In genomic region chr10:22309180-22310000, GRCh38 we compare ENCODE assay signal across 18 cellular contexts. TPM values are rescaled to one million over a fixed set of nuclear protein-coding genes. Genes with fewer than 3 reads are reported as not detected.
DNase-seq lines count a peak whose midpoint lies in the region; ATAC-seq and TF ChIP-seq lines count a peak whose summit lies in the region.
"Had no signal": no experiment of that assay in that cellular context is flagged by ENCODE, and none has a peak within 500 bp of the region (broad histone marks: within the 10 kb centered on the region; RNA-seq: fewer than 3 reads in every experiment).

No MANE protein-coding gene starts in this region.

- no peak for DNase-seq in activated T-cell treated with anti-CD3 and anti-CD28 coated beads, Interleukin-2, amount 50 U/mL, for 72 hours
- no peak for DNase-seq in activated T-cell treated with anti-CD3 and anti-CD28 coated beads, Interleukin-2, amount 50 U/mL, for 4 hours
- no peak for DNase-seq in activated T-helper 2 cell treated with anti-CD3 and anti-CD28 coated beads, Interferon-gamma antibody, Interleukin-2, Interleukin-4, amounts not matched to agents 10 μg/mL and 5 μg/mL and 100 μg/mL, durations not matched to agents 14 hours and 24 hours and 36 hours (ENCODE audit: low spot score)
- DNase-seq in stimulated activated effector memory CD8-positive, alpha-beta T cell treated with anti-CD3 and anti-CD28 coated beads, Interleukin-12 subunit alpha, Interleukin-12 subunit beta, amount 100 ng/mL, for 72 hours (ENCODE audit: low spot score in 2 of 2), result no peak
- DNase-seq: AML-193, DMS79 treated with DMSO at 0.1 percent for 48 hours, H7, Karpas-422, MG63, NCI-H1092 treated with DMSO at 0.1 percent for 48 hours, NCI-H2081 treated with DMSO at 0.1 percent for 48 hours, NCI-H446 treated with DMSO at 0.1 percent for 48 hours, NCI-H69, Right ventricle myocardium superior had no signal

- H3K9me2 ChIP-seq in Loucy (replicated peaks; ENCODE audit: low read depth, low read length), result no peaks in the 10 kb centered on the region

- no peaks in the 10 kb centered on the region for H4K20me1 ChIP-seq in Loucy (ENCODE audit: insufficient read depth, low read length, poor library complexity, severe bottlenecking)

- no peaks in the 10 kb centered on the region for H3K27me3 ChIP-seq in Loucy (ENCODE audit: insufficient read depth, low read length, poor library complexity, severe bottlenecking)
- H3K27me3 ChIP-seq: MG63 had no signal

- intact Hi-C loops in activated T-helper 2 cell treated with anti-CD3 and anti-CD28 coated beads, Interferon-gamma antibody, Interleukin-2, Interleukin-4, amounts not matched to agents 10 μg/mL and 5 μg/mL and 100 μg/mL, durations not matched to agents 14 hours and 24 hours and 36 hours (cut with micrococcal nuclease), result no loop called here

- no peak overlapping the region for H3K4me3 Mint-ChIP-seq in activated T-cell treated with anti-CD3 and anti-CD28 coated beads, Interleukin-2, amount 50 U/mL, for 72 hours
- no peak overlapping the region for H3K4me3 Mint-ChIP-seq in activated T-cell treated with anti-CD3 and anti-CD28 coated beads, Interleukin-2, amount 50 U/mL, for 4 hours
- H3K4me3 Mint-ChIP-seq in activated T-helper 2 cell treated with anti-CD3 and anti-CD28 coated beads, Interferon-gamma antibody, Interleukin-2, Interleukin-4, amounts not matched to agents 10 μg/mL and 5 μg/mL and 100 μg/mL, durations not matched to agents 14 hours and 24 hours and 36 hours (ENCODE audit: low read depth), result no peak overlapping the region
- H3K4me3 Mint-ChIP-seq in stimulated activated effector memory CD8-positive, alpha-beta T cell treated with anti-CD3 and anti-CD28 coated beads, Interleukin-12 subunit alpha, Interleukin-12 subunit beta, amount 100 ng/mL, for 72 hours, result no peak overlapping the region

- no peaks in the 10 kb centered on the region for H3K9me3 ChIP-seq in Loucy (ENCODE audit: insufficient read depth, low read depth, low read length)
- H3K9me3 ChIP-seq: MG63 had no signal

- peaks cover 44% of the 10 kb centered on the region for H3K79me2 ChIP-seq in Loucy (ENCODE audit: insufficient read depth, low read length)

- H3K27me3 Mint-ChIP-seq in activated T-cell treated with anti-CD3 and anti-CD28 coated beads, Interleukin-2, amount 50 U/mL, for 72 hours (ENCODE audit: low read depth), result peaks cover 17% of the 10 kb centered on the region
- H3K27me3 Mint-ChIP-seq in activated T-cell treated with anti-CD3 and anti-CD28 coated beads, Interleukin-2, amount 50 U/mL, for 4 hours (ENCODE audit: low read depth), result peaks cover 18% of the 10 kb centered on the region
- H3K27me3 Mint-ChIP-seq in activated T-helper 2 cell treated with anti-CD3 and anti-CD28 coated beads, Interferon-gamma antibody, Interleukin-2, Interleukin-4, amounts not matched to agents 10 μg/mL and 5 μg/mL and 100 μg/mL, durations not matched to agents 14 hours and 24 hours and 36 hours (ENCODE audit: low read depth), result no peaks in the 10 kb centered on the region

- H3K27ac Mint-ChIP-seq in activated T-cell treated with anti-CD3 and anti-CD28 coated beads, Interleukin-2, amount 50 U/mL, for 72 hours, result peak overlapping the region; percentile 90
- peak overlapping the region; percentile 69 for H3K27ac Mint-ChIP-seq in activated T-helper 2 cell treated with anti-CD3 and anti-CD28 coated beads, Interferon-gamma antibody, Interleukin-2, Interleukin-4, amounts not matched to agents 10 μg/mL and 5 μg/mL and 100 μg/mL, durations not matched to agents 14 hours and 24 hours and 36 hours
- H3K27ac Mint-ChIP-seq in stimulated activated effector memory CD8-positive, alpha-beta T cell treated with anti-CD3 and anti-CD28 coated beads, Interleukin-12 subunit alpha, Interleukin-12 subunit beta, amount 100 ng/mL, for 72 hours, result peak overlapping the region; percentile 92

- peak overlapping the region; percentile 72 for H3K4me2 ChIP-seq in Loucy (ENCODE audit: low read depth, low read length, poor library complexity, severe bottlenecking)

- H3K36me3 ChIP-seq in Loucy (ENCODE audit: insufficient read depth, low read length), result no peaks in the 10 kb centered on the region
- H3K36me3 ChIP-seq: MG63 had no signal

- H3K4me1 ChIP-seq in Loucy (ENCODE audit: insufficient read depth, low read length, poor library complexity, severe bottlenecking), result peaks cover 48% of the 10 kb centered on the region

- H3K9me3 Mint-ChIP-seq in activated T-cell treated with anti-CD3 and anti-CD28 coated beads, Interleukin-2, amount 50 U/mL, for 72 hours, result no peaks in the 10 kb centered on the region
- H3K9me3 Mint-ChIP-seq in activated T-cell treated with anti-CD3 and anti-CD28 coated beads, Interleukin-2, amount 50 U/mL, for 4 hours, result no peaks in the 10 kb centered on the region
- H3K9me3 Mint-ChIP-seq in activated T-helper 2 cell treated with anti-CD3 and anti-CD28 coated beads, Interferon-gamma antibody, Interleukin-2, Interleukin-4, amounts not matched to agents 10 μg/mL and 5 μg/mL and 100 μg/mL, durations not matched to agents 14 hours and 24 hours and 36 hours, result peaks cover 2% of the 10 kb centered on the region
- H3K9me3 Mint-ChIP-seq in stimulated activated effector memory CD8-positive, alpha-beta T cell treated with anti-CD3 and anti-CD28 coated beads, Interleukin-12 subunit alpha, Interleukin-12 subunit beta, amount 100 ng/mL, for 72 hours, result no peaks in the 10 kb centered on the region

- no peaks in the 10 kb centered on the region for H3F3A ChIP-seq in Loucy (ENCODE audit: low read depth)

- no peak overlapping the region for H2AFZ ChIP-seq in Loucy (ENCODE audit: low read length)

- no peak for ATAC-seq in activated T-cell treated with anti-CD3 and anti-CD28 coated beads, Interleukin-2, amount 50 U/mL, for 72 hours (replicated peaks in 1 of 2)
- no peak for ATAC-seq in activated T-cell treated with anti-CD3 and anti-CD28 coated beads, Interleukin-2, amount 50 U/mL, for 4 hours
- ATAC-seq in stimulated activated effector memory CD8-positive, alpha-beta T cell treated with anti-CD3 and anti-CD28 coated beads, Interleukin-12 subunit alpha, Interleukin-12 subunit beta, amount 100 ng/mL, for 72 hours, result no peak
- ATAC-seq in GM21423 (IDR thresholded peaks at IDR 0.05; ENCODE audit: unreplicated experiment), result no peak
- no peak for ATAC-seq in GM21619 (IDR thresholded peaks at IDR 0.05; ENCODE audit: unreplicated experiment)

- no peaks in the 10 kb centered on the region for H3K36me3 Mint-ChIP-seq in activated T-cell treated with anti-CD3 and anti-CD28 coated beads, Interleukin-2, amount 50 U/mL, for 72 hours (ENCODE audit: insufficient read depth in 2 of 2)
- H3K36me3 Mint-ChIP-seq in activated T-cell treated with anti-CD3 and anti-CD28 coated beads, Interleukin-2, amount 50 U/mL, for 4 hours (ENCODE audit: insufficient read depth), result no peaks in the 10 kb centered on the region
- H3K36me3 Mint-ChIP-seq in activated T-helper 2 cell treated with anti-CD3 and anti-CD28 coated beads, Interferon-gamma antibody, Interleukin-2, Interleukin-4, amounts not matched to agents 10 μg/mL and 5 μg/mL and 100 μg/mL, durations not matched to agents 14 hours and 24 hours and 36 hours (ENCODE audit: low read depth), result no peaks in the 10 kb centered on the region
- no peaks in the 10 kb centered on the region for H3K36me3 Mint-ChIP-seq in stimulated activated effector memory CD8-positive, alpha-beta T cell treated with anti-CD3 and anti-CD28 coated beads, Interleukin-12 subunit alpha, Interleukin-12 subunit beta, amount 100 ng/mL, for 72 hours

- H3K4me1 Mint-ChIP-seq in activated T-cell treated with anti-CD3 and anti-CD28 coated beads, Interleukin-2, amount 50 U/mL, for 72 hours (ENCODE audit: low read depth), result peaks cover 20% of the 10 kb centered on the region
- peaks cover 8% of the 10 kb centered on the region for H3K4me1 Mint-ChIP-seq in activated T-cell treated with anti-CD3 and anti-CD28 coated beads, Interleukin-2, amount 50 U/mL, for 4 hours (ENCODE audit: low read depth)
- peaks cover 17% of the 10 kb centered on the region for H3K4me1 Mint-ChIP-seq in activated T-helper 2 cell treated with anti-CD3 and anti-CD28 coated beads, Interferon-gamma antibody, Interleukin-2, Interleukin-4, amounts not matched to agents 10 μg/mL and 5 μg/mL and 100 μg/mL, durations not matched to agents 14 hours and 24 hours and 36 hours (ENCODE audit: low read depth)
- H3K4me1 Mint-ChIP-seq in stimulated activated effector memory CD8-positive, alpha-beta T cell treated with anti-CD3 and anti-CD28 coated beads, Interleukin-12 subunit alpha, Interleukin-12 subunit beta, amount 100 ng/mL, for 72 hours, result peaks cover 6% of the 10 kb centered on the region

- H3K4me3 ChIP-seq in Loucy (ENCODE audit: low read length, poor library complexity, severe bottlenecking), result peak overlapping the region; percentile 55
- H3K4me3 ChIP-seq: MG63 had no signal

- H3K9ac ChIP-seq in Loucy (ENCODE audit: low read depth, low read length, poor library complexity, severe bottlenecking), result peak overlapping the region; percentile 94

- no peak for TF ChIP-seq CTCF in Loucy (conservative IDR thresholded peaks at IDR 0.05; ENCODE audit: low read length)

RNA-seq across cellular contexts. Expression of gene COMMD3, which starts 6.8 kb away (rescaled TPM):
- total RNA-seq in activated T-cell treated with anti-CD3 and anti-CD28 coated beads, Interleukin-2, amount 50 U/mL, for 72 hours, result 100 to 1,000 TPM in 1 of 2 donors, 10 to 100 TPM in 1; 95.0 to 104 TPM
- 10 to 100 TPM; 49.3 to 56.4 (median 51.0) TPM for total RNA-seq in activated T-cell treated with anti-CD3 and anti-CD28 coated beads, Interleukin-2, amount 50 U/mL, for 4 hours
- 92.1 and 105 TPM in 2 replicates for total RNA-seq in activated T-helper 2 cell treated with anti-CD3 and anti-CD28 coated beads, Interferon-gamma antibody, Interleukin-2, Interleukin-4, amounts not matched to agents 10 μg/mL and 5 μg/mL and 100 μg/mL, durations not matched to agents 14 hours and 24 hours and 36 hours

RNA-seq across cellular contexts. Expression of gene BMI1, which starts 11.5 kb away (rescaled TPM):
- total RNA-seq in activated T-cell treated with anti-CD3 and anti-CD28 coated beads, Interleukin-2, amount 50 U/mL, for 72 hours, result 10 to 100 TPM; 83.4 to 87.5 TPM
- 10 to 100 TPM; 80.9 to 96.1 (median 89.5) TPM for total RNA-seq in activated T-cell treated with anti-CD3 and anti-CD28 coated beads, Interleukin-2, amount 50 U/mL, for 4 hours
- total RNA-seq in activated T-helper 2 cell treated with anti-CD3 and anti-CD28 coated beads, Interferon-gamma antibody, Interleukin-2, Interleukin-4, amounts not matched to agents 10 μg/mL and 5 μg/mL and 100 μg/mL, durations not matched to agents 14 hours and 24 hours and 36 hours, result 64.2 and 69.0 TPM in 2 replicates

RNA-seq across cellular contexts. Expression of gene SPAG6, which starts 35.9 kb away (rescaled TPM):
- under 1 TPM; 0.37 to 0.38 TPM for total RNA-seq in activated T-cell treated with anti-CD3 and anti-CD28 coated beads, Interleukin-2, amount 50 U/mL, for 72 hours
- total RNA-seq in activated T-cell treated with anti-CD3 and anti-CD28 coated beads, Interleukin-2, amount 50 U/mL, for 4 hours, result not detected
- 0.14 and 0.62 TPM in 2 replicates for total RNA-seq in activated T-helper 2 cell treated with anti-CD3 and anti-CD28 coated beads, Interferon-gamma antibody, Interleukin-2, Interleukin-4, amounts not matched to agents 10 μg/mL and 5 μg/mL and 100 μg/mL, durations not matched to agents 14 hours and 24 hours and 36 hours
- total RNA-seq: H7, HT1080, Right ventricle myocardium superior had no signal
